9 cellular contexts compared by ENCODE assay signal in the genomic region with DNA sequence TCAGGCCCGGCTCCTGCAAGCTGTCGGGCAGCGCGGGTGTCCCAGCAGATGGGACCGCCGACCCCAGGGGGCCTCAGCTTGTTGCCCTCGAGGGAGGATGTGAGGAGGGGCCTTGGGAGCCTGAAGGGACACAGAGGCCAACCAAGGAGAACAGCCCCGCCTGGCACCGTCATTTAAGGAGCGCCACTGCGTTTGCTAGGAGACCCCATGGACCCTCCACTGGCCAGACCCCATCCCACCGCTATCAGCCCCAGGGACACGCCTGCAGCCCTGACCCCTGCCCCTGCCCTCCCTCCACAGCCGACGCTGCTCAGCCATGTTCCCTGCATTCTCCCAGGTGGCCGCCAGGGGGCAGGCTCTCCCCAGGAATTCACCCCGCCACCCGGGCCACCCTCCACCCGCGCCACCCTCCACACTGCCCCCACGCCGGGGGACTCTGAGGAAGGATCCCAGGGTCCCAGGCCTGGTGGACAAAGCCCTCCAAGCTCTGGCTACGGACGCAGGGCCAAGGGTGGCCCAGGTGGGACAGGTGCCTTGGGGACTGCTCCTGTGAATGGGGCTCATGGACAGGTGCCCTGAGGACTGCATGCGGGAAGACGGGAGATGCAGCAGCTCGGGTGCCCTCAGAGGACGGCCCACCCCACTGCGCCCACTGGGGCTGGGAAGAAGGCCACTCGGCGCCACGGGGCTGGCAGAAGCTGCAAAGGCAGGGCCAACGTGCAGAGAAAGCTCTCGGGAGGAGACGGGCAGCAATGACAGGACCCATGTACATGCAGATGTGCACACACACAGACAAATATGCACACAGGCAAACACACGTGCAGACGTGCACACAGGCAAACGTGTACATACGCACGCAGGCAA. TPM values are rescaled to one million over a fixed set of nuclear protein-coding genes. Genes with fewer than 3 reads are reported as not detected.
DNase-seq lines count a peak whose midpoint lies in the region; ATAC-seq, FAIRE-seq and TF ChIP-seq lines count a peak whose summit lies in the region.
"Had no signal": no experiment of that assay in that cellular context is flagged by ENCODE, and none has a peak within 500 bp of the region (broad histone marks: within the 10 kb centered on the region; RNA-seq: fewer than 3 reads in every experiment).

No MANE protein-coding gene starts in this region.

- H3K36me3 Mint-ChIP-seq in naive thymus-derived CD4-positive, alpha-beta T cell: peaks cover 0 to 12% (median 3%) of the 10 kb centered on the region in 5 donors
- peaks cover 41% of the 10 kb centered on the region for H3K36me3 Mint-ChIP-seq in stimulated activated memory B cell treated with anti-CD40 and anti-IgM and Interleukin-4, amounts not matched to agents 10 μg/mL and 1 μg/mL and 100 μg/mL, for 72 hours
- H3K36me3 Mint-ChIP-seq: activated naive CD4-positive, alpha-beta T cell treated with anti-CD3 and anti-CD28 coated beads, Interleukin-2, amount 50 U/mL, for 24 hours had no signal

- peak overlapping the region; percentile 55; the same call in 1 of the 2 replicates for H2BK15ac ChIP-seq in H1 (ENCODE audit: low read length)

- peak; percentile 93 for ATAC-seq in naive thymus-derived CD4-positive, alpha-beta T cell
- peak; percentile 80 for ATAC-seq in stimulated activated memory B cell treated with anti-CD40 and anti-IgM and Interleukin-4, amounts not matched to agents 10 μg/mL and 1 μg/mL and 100 μg/mL, for 72 hours
- no peak for ATAC-seq in GM21619 (IDR thresholded peaks at IDR 0.05; ENCODE audit: unreplicated experiment)

- peak overlapping the region; percentile 75; the same call in 1 of the 2 replicates for H2BK20ac ChIP-seq in H1 (ENCODE audit: low read length)

- no peak overlapping the region for H2AK5ac ChIP-seq in H1 (ENCODE audit: low read depth, low read length)

- H3K9me3 ChIP-seq in Loucy (ENCODE audit: insufficient read depth, low read depth, low read length) (no peaks in the 10 kb centered on the region), H1 (ENCODE audit: insufficient read depth in 2 of 2, low read depth in 1 of 2, low read length in 1 of 2) (no peaks in the 10 kb centered on the region)
- H3K9me3 ChIP-seq in naive thymus-derived CD4-positive, alpha-beta T cell (ENCODE audit: control insufficient read depth in 2 of 3, low read length in 3 of 3): no peaks in the 10 kb centered on the region

- no peaks in the 10 kb centered on the region for H3K27me3 Mint-ChIP-seq in naive thymus-derived CD4-positive, alpha-beta T cell
- no peaks in the 10 kb centered on the region for H3K27me3 Mint-ChIP-seq in stimulated activated memory B cell treated with anti-CD40 and anti-IgM and Interleukin-4, amounts not matched to agents 10 μg/mL and 1 μg/mL and 100 μg/mL, for 72 hours
- H3K27me3 Mint-ChIP-seq: activated naive CD4-positive, alpha-beta T cell treated with anti-CD3 and anti-CD28 coated beads, Interleukin-2, amount 50 U/mL, for 24 hours had no signal

- peaks cover 0 to 13% (median 5%) of the 10 kb centered on the region in 7 donors for H3K4me1 Mint-ChIP-seq in naive thymus-derived CD4-positive, alpha-beta T cell
- H3K4me1 Mint-ChIP-seq in stimulated activated memory B cell treated with anti-CD40 and anti-IgM and Interleukin-4, amounts not matched to agents 10 μg/mL and 1 μg/mL and 100 μg/mL, for 72 hours: peaks cover 37% of the 10 kb centered on the region

- H2AFZ ChIP-seq in Loucy (ENCODE audit: low read length) (no peak overlapping the region), H1 (ENCODE audit: low read length) (no peak overlapping the region)

- H3K36me3 ChIP-seq in Loucy (ENCODE audit: insufficient read depth, low read length) (no peaks in the 10 kb centered on the region; the same call in 1 of the 2 replicates), H1 (ENCODE audit: control insufficient read depth in 2 of 4, insufficient read depth in 4 of 4, low read length in 3 of 4) (peaks cover 0 to 9% (median 5%) of the 10 kb centered on the region in 4 experiments; a peak in 4 of 8 replicates)
- H3K36me3 ChIP-seq in naive thymus-derived CD4-positive, alpha-beta T cell (ENCODE audit: control insufficient read depth in 2 of 3, insufficient read depth in 3 of 3, low read length in 3 of 3): peaks cover 0 to 46% (median 5%) of the 10 kb centered on the region in 3 experiments

- H3K4me3 ChIP-seq in Loucy (ENCODE audit: low read length, poor library complexity, severe bottlenecking) (no peak overlapping the region), H1 (ENCODE audit: extremely low read depth in 1 of 4, insufficient read depth in 2 of 4, low read depth in 3 of 4, low read length in 4 of 4) (no peak overlapping the region)
- H3K4me3 ChIP-seq in naive thymus-derived CD4-positive, alpha-beta T cell (ENCODE audit: low read length): no peak overlapping the region

- H4K5ac ChIP-seq in H1 (ENCODE audit: insufficient read length, low read depth, low read length): no peak overlapping the region

- no peaks in the 10 kb centered on the region; the same call in 1 of the 2 replicates for H3K79me1 ChIP-seq in H1 (ENCODE audit: low read depth, low read length)

- peak overlapping the region; percentile 99; the same call in 1 of the 2 replicates for H2BK12ac ChIP-seq in H1 (ENCODE audit: low read depth, low read length)

- no peak for TF ChIP-seq EP300 in H1 (IDR thresholded peaks at IDR 0.05; ENCODE audit: borderline replicate concordance in 1 of 2, low read depth in 2 of 2, low read length in 2 of 2)

- no peaks in the 10 kb centered on the region for H3K4me1 ChIP-seq in Loucy (ENCODE audit: insufficient read depth, low read length, poor library complexity, severe bottlenecking)
- peaks cover 0 to 11% (median 2%) of the 10 kb centered on the region in 4 experiments; a peak in 5 of 7 replicates for H3K4me1 ChIP-seq in H1 (replicated peaks in 1 of 4; ENCODE audit: control insufficient read depth in 3 of 4, insufficient read depth in 4 of 4, low read length in 3 of 4)
- H3K4me1 ChIP-seq in naive thymus-derived CD4-positive, alpha-beta T cell (ENCODE audit: control insufficient read depth in 2 of 2, insufficient read depth in 2 of 2, low read length in 2 of 2): peaks cover 0 to 7% of the 10 kb centered on the region in 2 donors

- FAIRE-seq in H1 (lab: Jason Lieb, UNC): no peak

- TF ChIP-seq CTCF in Loucy (conservative IDR thresholded peaks at IDR 0.05; ENCODE audit: low read length) (peak; percentile 92), H1 (IDR thresholded peaks at IDR 0.05; ENCODE audit: control extremely low read depth in 1 of 3, insufficient read depth in 1 of 3, low read depth in 1 of 3, low read length in 3 of 3) (peak; percentile 82 to 97 (median 90))

- H4K8ac ChIP-seq in H1 (ENCODE audit: extremely low read depth, insufficient read depth, low read length): peak overlapping the region; percentile 43; the same call in 1 of the 2 replicates

- intact Hi-C loops in naive thymus-derived CD4-positive, alpha-beta T cell (cut with micrococcal nuclease): loop anchor here (1.0 kb wide), 4 partner anchors 34 to 538 kb away; a partner anchor contains a TSS

- peak overlapping the region; percentile 97 for H3K4ac ChIP-seq in H1 (replicated peaks; ENCODE audit: insufficient read length, low read depth, low read length)

- no peak overlapping the region for H2BK120ac ChIP-seq in H1 (replicated peaks; ENCODE audit: low read depth, low read length)

- no peaks in the 10 kb centered on the region for H3K79me2 ChIP-seq in Loucy (ENCODE audit: insufficient read depth, low read length)
- H3K79me2 ChIP-seq in H1 (ENCODE audit: control insufficient read depth in 1 of 2, insufficient read depth in 2 of 2, low read length in 2 of 2): no peaks in the 10 kb centered on the region

- H3K18ac ChIP-seq in H1 (ENCODE audit: extremely low read depth, low read length): no peak overlapping the region; the same call in 1 of the 2 replicates

- no peak overlapping the region for H3K56ac ChIP-seq in H1 (replicated peaks; ENCODE audit: insufficient read length, low read depth, low read length)

- H3K23ac ChIP-seq in H1 (ENCODE audit: insufficient read length): no peak overlapping the region

- no peak overlapping the region for H3K14ac ChIP-seq in H1 (ENCODE audit: insufficient read length)

- no peaks in the 10 kb centered on the region for H3K9me2 ChIP-seq in Loucy (replicated peaks; ENCODE audit: low read depth, low read length)

- no peak overlapping the region for H3K4me3 Mint-ChIP-seq in naive thymus-derived CD4-positive, alpha-beta T cell
- peak overlapping the region; percentile 29 for H3K4me3 Mint-ChIP-seq in stimulated activated memory B cell treated with anti-CD40 and anti-IgM and Interleukin-4, amounts not matched to agents 10 μg/mL and 1 μg/mL and 100 μg/mL, for 72 hours
- H3K4me3 Mint-ChIP-seq: activated naive CD4-positive, alpha-beta T cell treated with anti-CD3 and anti-CD28 coated beads, Interleukin-2, amount 50 U/mL, for 24 hours had no signal

- H3K9me3 Mint-ChIP-seq in naive thymus-derived CD4-positive, alpha-beta T cell: no peaks in the 10 kb centered on the region
- no peaks in the 10 kb centered on the region for H3K9me3 Mint-ChIP-seq in stimulated activated memory B cell treated with anti-CD40 and anti-IgM and Interleukin-4, amounts not matched to agents 10 μg/mL and 1 μg/mL and 100 μg/mL, for 72 hours
- H3K9me3 Mint-ChIP-seq: activated naive CD4-positive, alpha-beta T cell treated with anti-CD3 and anti-CD28 coated beads, Interleukin-2, amount 50 U/mL, for 24 hours had no signal

- H3K27me3 ChIP-seq in Loucy (ENCODE audit: insufficient read depth, low read length, poor library complexity, severe bottlenecking) (no peaks in the 10 kb centered on the region), H1 (replicated peaks in 1 of 4; ENCODE audit: control insufficient read depth in 3 of 4, extremely low read depth in 1 of 4, insufficient read depth in 3 of 4, low read length in 3 of 4) (no peaks in the 10 kb centered on the region)
- no peaks in the 10 kb centered on the region for H3K27me3 ChIP-seq in naive thymus-derived CD4-positive, alpha-beta T cell (ENCODE audit: control insufficient read depth in 2 of 2, insufficient read depth in 2 of 2, low read length in 2 of 2)

- peak overlapping the region in 3 of 9 donors; percentile 10 to 65 (median 41) for H3K27ac Mint-ChIP-seq in naive thymus-derived CD4-positive, alpha-beta T cell
- H3K27ac Mint-ChIP-seq in stimulated activated memory B cell treated with anti-CD40 and anti-IgM and Interleukin-4, amounts not matched to agents 10 μg/mL and 1 μg/mL and 100 μg/mL, for 72 hours: peak overlapping the region; percentile 32
- H3K27ac Mint-ChIP-seq: activated naive CD4-positive, alpha-beta T cell treated with anti-CD3 and anti-CD28 coated beads, Interleukin-2, amount 50 U/mL, for 24 hours had no signal

- TF ChIP-seq POLR2A in H1 (IDR thresholded peaks at IDR 0.05; ENCODE audit: control extremely low read depth in 1 of 2, low read depth in 2 of 2, low read length in 2 of 2): no peak

- no peak overlapping the region for H3K27ac ChIP-seq in H1 (ENCODE audit: low read depth, low read length)
- H3K27ac ChIP-seq in naive thymus-derived CD4-positive, alpha-beta T cell (ENCODE audit: low read depth, low read length): no peak overlapping the region

- no peaks in the 10 kb centered on the region for H4K20me1 ChIP-seq in Loucy (ENCODE audit: insufficient read depth, low read length, poor library complexity, severe bottlenecking)
- H4K20me1 ChIP-seq in H1 (replicated peaks in 1 of 2; ENCODE audit: control insufficient read depth in 1 of 2, insufficient read depth in 2 of 2, low read length in 2 of 2): peaks cover 8 to 37% of the 10 kb centered on the region in 2 experiments

- WGBS in H1 (ENCODE audit: extremely low coverage in 1 of 2, insufficient coverage in 1 of 2, insufficient read length in 1 of 2, insufficient replicate concordance in 2 of 2, low coverage in 1 of 2, low lambda C conversion rate in 2 of 2, missing lambda C conversion rate in 1 of 2), 2 experiments: 82% methylated on average over 25 of the region's 40 CpGs; no CpG with 5 or more reads in 1 of the 2 experiments

- H3K9ac ChIP-seq in Loucy (ENCODE audit: low read depth, low read length, poor library complexity, severe bottlenecking) (no peak overlapping the region), H1 (replicated peaks in 1 of 4; ENCODE audit: extremely low read depth in 1 of 4, low read depth in 3 of 4, low read length in 3 of 4) (no peak overlapping the region; a peak in 1 of 7 replicates)

- H3K4me2 ChIP-seq in Loucy (ENCODE audit: low read depth, low read length, poor library complexity, severe bottlenecking) (no peak overlapping the region), H1 (ENCODE audit: insufficient read depth in 1 of 2, low read depth in 2 of 2, low read length in 2 of 2) (no peak overlapping the region)

- no peaks in the 10 kb centered on the region for H3F3A ChIP-seq in Loucy (ENCODE audit: low read depth)

- peaks cover 2% of the 10 kb centered on the region; the same call in 1 of the 2 replicates for H3K23me2 ChIP-seq in H1 (ENCODE audit: low read depth, low read length)

- POLR2A ChIA-PET in H1 (lab: Charles Lee; ENCODE audit: partially characterized antibody): interaction anchor here (2.5 kb wide), 1 partner anchor 23 kb away, joined by 12 read pairs; no protein-coding TSS in a partner anchor
- POLR2A ChIA-PET in naive thymus-derived CD4-positive, alpha-beta T cell (lab: Charles Lee): no interaction called here

- H4K91ac ChIP-seq in H1 (replicated peaks; ENCODE audit: insufficient read length, low read length): peak overlapping the region; percentile 84

- CTCF ChIA-PET in H1 (lab: Charles Lee; ENCODE audit: partially characterized antibody): interaction anchor here (0.5 to 5.8 kb wide), 22 partner anchors 9 to 918 kb away, joined by 3 to 110 read pairs (median 4); a partner anchor contains a TSS
- CTCF ChIA-PET in naive thymus-derived CD4-positive, alpha-beta T cell (lab: Charles Lee): interaction anchor here (0.6 to 2.0 kb wide), 6 partner anchors 22 to 96 kb away, joined by 3 to 6 read pairs (median 4); a partner anchor contains a TSS

- DNase-seq in GM03348 (ENCODE audit: low spot score) (peak; percentile 91), H1 (ENCODE audit: low read depth in 1 of 2, low spot score in 2 of 2) (peak in 1 of 2 experiments; percentile 96), foreskin melanocyte (no peak)
- DNase-seq in activated CD8-positive, alpha-beta memory T cell treated with anti-CD3 and anti-CD28 coated beads for 24 hours: peak; percentile 95
- peak; percentile 60 to 89 (median 79) for DNase-seq in naive thymus-derived CD4-positive, alpha-beta T cell

- peak overlapping the region; percentile 71 for H2BK5ac ChIP-seq in H1 (ENCODE audit: low read depth, low read length)

- TF ChIP-seq RAD21 in H1 (IDR thresholded peaks at IDR 0.05 in 1 of 2, conservative IDR thresholded peaks at IDR 0.05 in 1 of 2; ENCODE audit: low read depth in 2 of 2, low read length in 2 of 2): peak; percentile 90 to 94

RNA-seq across cellular contexts. Expression of a gene that starts 34.4 kb away (rescaled TPM):
- total RNA-seq in H1 (2021; fragmentation: NEBNext Ultra II Directional; extraction: Animal tissue kit (Norgen Biotek cat#: 25700)): 31.3 and 32.9 TPM in 2 replicates
- 10.6 and 20.4 TPM in 2 replicates for polyA plus RNA-seq in H1 (2011; rRNA removed)
- 7.1 TPM for polyA plus RNA-seq in H1 (2011; cell fraction: cytosol; rRNA removed)
- 30.2 TPM for polyA plus RNA-seq in H1 (2011; cell fraction: nucleus; rRNA removed)
- 18.6 to 28.3 TPM (median 25.8 TPM) in 4 replicates for polyA plus RNA-seq in H1 (2012, experiment 1 of 2)
- 19.0 TPM for polyA plus RNA-seq in H1 (2012, experiment 2 of 2)
- 19.7 TPM for polyA plus RNA-seq in H1 (2013, experiment 1 of 2)
- 18.8 TPM for polyA plus RNA-seq in H1 (2013, experiment 2 of 2)
- 21.0 and 23.7 TPM in 2 replicates for polyA minus RNA-seq in H1 (2011; rRNA and poly(A)+ RNA removed)
- 19.8 TPM for polyA minus RNA-seq in H1 (2011; cell fraction: cytosol; rRNA and poly(A)+ RNA removed)
- polyA minus RNA-seq in H1 (2011; cell fraction: nucleus; rRNA and poly(A)+ RNA removed): 19.9 TPM
- total RNA-seq in naive thymus-derived CD4-positive, alpha-beta T cell: 10 to 100 TPM; 21.5 to 32.4 (median 30.7) TPM
- 10 to 100 TPM in 1 of 2 donors, 1 to 10 TPM in 1; 6.8 to 17.8 TPM for polyA plus RNA-seq in naive thymus-derived CD4-positive, alpha-beta T cell

RNA-seq across cellular contexts. Expression of a gene that starts 39.3 kb away (rescaled TPM):
- 29.9 and 36.2 TPM in 2 replicates for total RNA-seq in H1 (2021; fragmentation: NEBNext Ultra II Directional; extraction: Animal tissue kit (Norgen Biotek cat#: 25700))
- polyA plus RNA-seq in H1 (2011; rRNA removed): 25.8 and 44.1 TPM in 2 replicates
- 33.5 TPM for polyA plus RNA-seq in H1 (2011; cell fraction: cytosol; rRNA removed)
- 65.4 TPM for polyA plus RNA-seq in H1 (2011; cell fraction: nucleus; rRNA removed)
- polyA plus RNA-seq in H1 (2012, experiment 1 of 2): 15.6 to 34.3 TPM (median 26.9 TPM) in 4 replicates
- 19.2 TPM for polyA plus RNA-seq in H1 (2012, experiment 2 of 2)
- polyA plus RNA-seq in H1 (2013, experiment 1 of 2): 28.0 TPM
- polyA plus RNA-seq in H1 (2013, experiment 2 of 2): 26.4 TPM
- polyA minus RNA-seq in H1 (2011; rRNA and poly(A)+ RNA removed): 7.5 and 9.4 TPM in 2 replicates
- 17.5 TPM for polyA minus RNA-seq in H1 (2011; cell fraction: cytosol; rRNA and poly(A)+ RNA removed)
- 16.0 TPM for polyA minus RNA-seq in H1 (2011; cell fraction: nucleus; rRNA and poly(A)+ RNA removed)
- total RNA-seq in naive thymus-derived CD4-positive, alpha-beta T cell: 10 to 100 TPM; 35.4 to 46.7 (median 37.1) TPM
- 10 to 100 TPM in 1 of 2 donors, 1 to 10 TPM in 1; 9.5 to 22.2 TPM for polyA plus RNA-seq in naive thymus-derived CD4-positive, alpha-beta T cell

RNA-seq across cellular contexts. Expression of a gene that starts 42.3 kb away (rescaled TPM):
- 24.6 and 26.1 TPM in 2 replicates for total RNA-seq in H1 (2021; fragmentation: NEBNext Ultra II Directional; extraction: Animal tissue kit (Norgen Biotek cat#: 25700))
- polyA plus RNA-seq in H1 (2011; rRNA removed): 17.1 and 30.2 TPM in 2 replicates
- polyA plus RNA-seq in H1 (2011; cell fraction: cytosol; rRNA removed): 22.0 TPM
- polyA plus RNA-seq in H1 (2011; cell fraction: nucleus; rRNA removed): 41.8 TPM
- polyA plus RNA-seq in H1 (2012, experiment 1 of 2): 29.8 to 44.6 TPM (median 40.4 TPM) in 4 replicates
- 36.2 TPM for polyA plus RNA-seq in H1 (2012, experiment 2 of 2)
- 37.5 TPM for polyA plus RNA-seq in H1 (2013, experiment 1 of 2)
- polyA plus RNA-seq in H1 (2013, experiment 2 of 2): 30.4 TPM
- 9.9 and 14.4 TPM in 2 replicates for polyA minus RNA-seq in H1 (2011; rRNA and poly(A)+ RNA removed)
- 18.3 TPM for polyA minus RNA-seq in H1 (2011; cell fraction: cytosol; rRNA and poly(A)+ RNA removed)
- 12.6 TPM for polyA minus RNA-seq in H1 (2011; cell fraction: nucleus; rRNA and poly(A)+ RNA removed)
- 10 to 100 TPM in 4 of 5 experiments, 1 to 10 TPM in 1; 1.2 to 20.1 (median 16.8) TPM for total RNA-seq in naive thymus-derived CD4-positive, alpha-beta T cell
- polyA plus RNA-seq in naive thymus-derived CD4-positive, alpha-beta T cell: 10 to 100 TPM; 14.0 to 16.1 TPM

RNA-seq across cellular contexts. Expression of a gene that starts 59.2 kb away (rescaled TPM):
- total RNA-seq in H1 (2021; fragmentation: NEBNext Ultra II Directional; extraction: Animal tissue kit (Norgen Biotek cat#: 25700)): 0.50 and 0.75 TPM in 2 replicates
- polyA plus RNA-seq in H1 (2011; rRNA removed): 0.39 and 0.80 TPM in 2 replicates
- polyA plus RNA-seq in H1 (2011; cell fraction: cytosol; rRNA removed): 0.31 TPM
- polyA plus RNA-seq in H1 (2011; cell fraction: nucleus; rRNA removed): 0.20 TPM
- 0.22 to 0.59 TPM (median 0.48 TPM) in 4 replicates for polyA plus RNA-seq in H1 (2012, experiment 1 of 2)
- 0.39 TPM for polyA plus RNA-seq in H1 (2012, experiment 2 of 2)
- polyA plus RNA-seq in H1 (2013, experiment 1 of 2): 0.97 TPM
- polyA plus RNA-seq in H1 (2013, experiment 2 of 2): 1.2 TPM
- 0.10 and 0.22 TPM in 2 replicates for polyA minus RNA-seq in H1 (2011; rRNA and poly(A)+ RNA removed)
- not detected for polyA minus RNA-seq in H1 (2011; cell fraction: cytosol; rRNA and poly(A)+ RNA removed)
- 0.40 TPM for polyA minus RNA-seq in H1 (2011; cell fraction: nucleus; rRNA and poly(A)+ RNA removed)
- 1 to 10 TPM in 4 of 5 experiments, under 1 TPM in 1; 0.73 to 5.9 (median 4.1) TPM for total RNA-seq in naive thymus-derived CD4-positive, alpha-beta T cell
- 1 to 10 TPM; 6.4 to 9.0 TPM for polyA plus RNA-seq in naive thymus-derived CD4-positive, alpha-beta T cell
